ENCODE assay signal across 17 cellular contexts in the genomic region with DNA sequence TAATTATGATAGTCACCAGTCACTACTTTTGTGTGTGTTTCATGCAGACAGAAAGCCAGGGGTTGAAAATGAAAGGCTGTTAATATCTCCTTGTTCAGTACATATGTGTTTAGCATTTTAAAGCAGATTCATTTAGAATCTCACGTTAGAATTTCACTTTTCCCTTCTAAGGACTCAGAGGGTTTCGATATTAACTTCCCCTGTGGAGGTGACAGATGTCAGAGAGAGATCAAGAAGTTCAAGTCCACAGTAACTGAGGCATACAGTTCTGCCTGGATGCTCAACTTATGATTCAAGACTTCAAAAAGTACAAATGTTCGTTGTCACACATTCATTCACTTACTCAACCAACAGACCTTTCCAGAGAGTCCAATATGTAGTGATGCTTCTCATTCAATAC.
A peak's percentile ranks its signal among the peaks of the same experiment; 100 is the strongest.
DNase-seq lines count a peak whose midpoint lies in the region; ATAC-seq and TF ChIP-seq lines count a peak whose summit lies in the region.
"Had no signal": no experiment of that assay in that cellular context is flagged by ENCODE, and none has a peak within 500 bp of the region (broad histone marks: within the 10 kb centered on the region; RNA-seq: fewer than 3 reads in every experiment).

No MANE protein-coding gene starts in this region.

- no peaks in the 10 kb centered on the region for H3K36me3 Mint-ChIP-seq in activated CD4-positive, alpha-beta T cell treated with anti-CD3 and anti-CD28 coated beads, Interleukin-2, amount 10 ng/mL, durations not matched to agents 24 days and 14 days (ENCODE audit: low read depth)

- intact Hi-C loops in activated CD4-positive, alpha-beta T cell treated with anti-CD3 and anti-CD28 coated beads, Interleukin-2, amount 10 ng/mL, durations not matched to agents 24 days and 14 days (cut with micrococcal nuclease) = no loop called here

- H3K27ac ChIP-seq in DOHH2 (ENCODE audit: low read depth, low read length) = peak overlapping the region; percentile 42
- H3K27ac ChIP-seq: heart left ventricle, PC-9 had no signal

- DNase-seq in NCI-H524 treated with DMSO at 0.1 percent for 48 hours (lab: John Stamatoyannopoulos, UW) = no peak
- DNase-seq in NK-92 treated with Interleukin-12 subunit alpha and Interleukin-12 subunit beta, amount 100 ng/mL, for 24 hours (lab: John Stamatoyannopoulos, UW) = no peak
- no peak for DNase-seq in activated CD4-positive, alpha-beta T cell treated with anti-CD3 and anti-CD28 coated beads, Interleukin-2, amount 10 ng/mL, durations not matched to agents 24 days and 14 days
- no peak for DNase-seq in HAP-1 (ENCODE audit: low spot score in 2 of 2)
- DNase-seq: amygdala; DND-41; endodermal cell; heart left ventricle; IMR-90; left ventricle myocardium superior; PC-9; stimulated activated CD8-positive, alpha-beta memory T cell treated with anti-CD3 and anti-CD28 coated beads, Interleukin-4, amount 100 ng/mL, for 48 hours had no signal

- H3K36me3 ChIP-seq in DOHH2 (ENCODE audit: control insufficient read depth, low read length) (no peaks in the 10 kb centered on the region), HAP-1 (replicated peaks) (no peaks in the 10 kb centered on the region)
- H3K36me3 ChIP-seq: heart left ventricle had no signal

- no peaks in the 10 kb centered on the region for H3K9me3 ChIP-seq in DOHH2 (ENCODE audit: control insufficient read depth, insufficient read depth, low read length)
- H3K9me3 ChIP-seq in HAP-1 = no peaks in the 10 kb centered on the region
- H3K9me3 ChIP-seq: heart left ventricle had no signal

- H3K4me1 ChIP-seq in DOHH2 (ENCODE audit: control insufficient read depth, low read length) (peaks cover 75% of the 10 kb centered on the region), HAP-1 (no peaks in the 10 kb centered on the region)

- H3K9me3 Mint-ChIP-seq in activated CD4-positive, alpha-beta T cell treated with anti-CD3 and anti-CD28 coated beads, Interleukin-2, amount 10 ng/mL, durations not matched to agents 24 days and 14 days = peaks cover 4% of the 10 kb centered on the region
- H3K9me3 Mint-ChIP-seq: endodermal cell; T-helper 2 cell treated with Interferon-gamma antibody and Interleukin-4, amounts not matched to agents 5 μg/mL and 100 μg/mL, for 36 hours had no signal

- in situ Hi-C loops in HAP-1 (cut with MboI; ENCODE audit: low sequenced_read_pairs) = no loop called here

- H3K4me3 ChIP-seq in DOHH2 (ENCODE audit: low read length) (peak overlapping the region; percentile 18), HAP-1 (no peak overlapping the region)
- H3K4me3 ChIP-seq: heart left ventricle, PC-9 had no signal

- no peaks in the 10 kb centered on the region for H3K27me3 ChIP-seq in DOHH2 (ENCODE audit: control insufficient read depth, low read length)
- no peaks in the 10 kb centered on the region for H3K27me3 ChIP-seq in HAP-1 (ENCODE audit: low read depth)
- H3K27me3 ChIP-seq: heart left ventricle had no signal

- H4K20me1 ChIP-seq in DOHH2 (ENCODE audit: control insufficient read depth, insufficient read depth, low read depth, low read length) = no peaks in the 10 kb centered on the region

- H3K4me1 Mint-ChIP-seq in activated CD4-positive, alpha-beta T cell treated with anti-CD3 and anti-CD28 coated beads, Interleukin-2, amount 10 ng/mL, durations not matched to agents 24 days and 14 days = peaks cover 2% of the 10 kb centered on the region

- H3F3A ChIP-seq in DOHH2 (ENCODE audit: control insufficient read depth, insufficient read depth) = peaks cover 15% of the 10 kb centered on the region; the same call in 1 of the 2 replicates

- peaks cover 1% of the 10 kb centered on the region for H3K27me3 Mint-ChIP-seq in activated CD4-positive, alpha-beta T cell treated with anti-CD3 and anti-CD28 coated beads, Interleukin-2, amount 10 ng/mL, durations not matched to agents 24 days and 14 days

- peaks cover 8% of the 10 kb centered on the region; the same call in 1 of the 2 replicates for H3K79me2 ChIP-seq in DOHH2 (ENCODE audit: control insufficient read depth, low read length)

- no peak for TF ChIP-seq CTCF in DOHH2 (IDR thresholded peaks at IDR 0.05; ENCODE audit: low read depth, low read length, poor library complexity, severe bottlenecking)

- no peak overlapping the region for H3K27ac Mint-ChIP-seq in activated CD4-positive, alpha-beta T cell treated with anti-CD3 and anti-CD28 coated beads, Interleukin-2, amount 10 ng/mL, durations not matched to agents 24 days and 14 days
- H3K27ac Mint-ChIP-seq: endodermal cell; T-helper 2 cell treated with Interferon-gamma antibody and Interleukin-4, amounts not matched to agents 5 μg/mL and 100 μg/mL, for 36 hours had no signal

- H3K4me3 Mint-ChIP-seq in activated CD4-positive, alpha-beta T cell treated with anti-CD3 and anti-CD28 coated beads, Interleukin-2, amount 10 ng/mL, durations not matched to agents 24 days and 14 days = no peak overlapping the region
- H3K4me3 Mint-ChIP-seq: endodermal cell; T-helper 2 cell treated with Interferon-gamma antibody and Interleukin-4, amounts not matched to agents 5 μg/mL and 100 μg/mL, for 36 hours had no signal

- peak; percentile 71 for ATAC-seq in GM19025 (IDR thresholded peaks at IDR 0.05; ENCODE audit: low read depth, unreplicated experiment)
- ATAC-seq in GM21737 (IDR thresholded peaks at IDR 0.05; ENCODE audit: unreplicated experiment) = peak; percentile 59
- ATAC-seq in HG03342 (IDR thresholded peaks at IDR 0.05; ENCODE audit: unreplicated experiment) = peak; percentile 56
- ATAC-seq: heart left ventricle, left ventricle myocardium superior had no signal

- peak overlapping the region; percentile 55 for H3K4me2 ChIP-seq in DOHH2 (ENCODE audit: low read length)
- H3K4me2 ChIP-seq: PC-9 had no signal

- no peaks in the 10 kb centered on the region for H3K9me2 ChIP-seq in DOHH2 (replicated peaks; ENCODE audit: control insufficient read depth, low read length)
